In the genomic region with DNA sequence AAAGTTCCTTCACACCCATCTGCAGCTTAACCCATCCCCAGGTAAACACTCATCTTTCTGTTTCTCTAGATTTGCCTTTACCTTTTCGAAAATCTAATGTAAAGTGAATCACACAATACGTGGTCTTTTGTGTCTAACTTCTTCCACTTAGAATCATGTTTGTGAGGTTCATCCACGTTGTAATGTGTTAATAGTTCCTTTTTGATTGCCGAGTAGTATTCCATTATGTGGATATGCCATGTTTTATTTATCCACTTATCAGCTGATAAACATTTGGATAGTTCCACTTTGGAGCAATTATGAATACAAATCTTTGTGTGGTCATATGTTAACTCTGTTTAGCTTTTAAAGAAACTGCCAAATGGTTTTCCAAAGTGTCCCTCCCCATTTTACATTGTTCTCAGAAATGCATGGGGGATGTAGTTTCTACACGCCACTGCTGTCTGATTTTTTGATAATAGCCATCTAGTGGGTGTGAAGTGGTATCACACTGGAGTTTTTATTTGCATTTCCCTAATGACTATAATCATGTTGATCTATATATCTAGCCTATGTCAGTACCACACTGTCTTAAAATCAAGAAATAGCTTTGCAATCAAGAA, we compare ENCODE assay signal across 11 cellular contexts. TPM values are rescaled to one million over a fixed set of nuclear protein-coding genes. Genes with fewer than 3 reads are reported as not detected.
A peak's percentile ranks its signal among the peaks of the same experiment; 100 is the strongest.
DNase-seq lines count a peak whose midpoint lies in the region; ATAC-seq, FAIRE-seq and TF ChIP-seq lines count a peak whose summit lies in the region.
"Had no signal": no experiment of that assay in that cellular context is flagged by ENCODE, and none has a peak within 500 bp of the region (broad histone marks: within the 10 kb centered on the region; RNA-seq: fewer than 3 reads in every experiment).

No MANE protein-coding gene starts in this region.

- no peaks in the 10 kb centered on the region for H4K20me1 ChIP-seq in keratinocyte (ENCODE audit: control insufficient read depth, extremely low read depth, insufficient read depth, low read length)

- H3K27ac Mint-ChIP-seq in CD4-positive, alpha-beta T cell = peak overlapping the region; percentile 99
- peak overlapping the region; percentile 89 for H3K27ac Mint-ChIP-seq in T-helper 17 cell
- H3K27ac Mint-ChIP-seq: WTC11 had no signal

- no peaks in the 10 kb centered on the region for H3K27me3 ChIP-seq in CD4-positive, alpha-beta T cell (ENCODE audit: control insufficient read depth, insufficient read depth, low read length)
- H3K27me3 ChIP-seq in keratinocyte (ENCODE audit: control insufficient read depth, extremely low read depth, insufficient read depth, low read length) = no peaks in the 10 kb centered on the region

- no peaks in the 10 kb centered on the region for H3K79me2 ChIP-seq in keratinocyte (ENCODE audit: control insufficient read depth, insufficient read depth, low read length)
- H3K79me2 ChIP-seq: parathyroid adenoma had no signal

- in situ Hi-C loops in GM13977 (cut with MboI; ENCODE audit: low pct_unique_long_range_greater_than_20kb, low sequenced_read_pairs, unreplicated experiment) = no loop called here

- H3K4me2 ChIP-seq in keratinocyte (ENCODE audit: control insufficient read depth, extremely low read depth, insufficient read depth, low read depth, low read length) = no peak overlapping the region

- H3K27me3 Mint-ChIP-seq in CD4-positive, alpha-beta T cell = no peaks in the 10 kb centered on the region
- no peaks in the 10 kb centered on the region for H3K27me3 Mint-ChIP-seq in T-helper 17 cell

- CTCF ChIA-PET in CD4-positive, alpha-beta T cell (lab: Charles Lee) = interaction anchor here (1.1 to 2.0 kb wide), 6 partner anchors 10 to 128 kb away, joined by 3 to 6 read pairs (median 4); a partner anchor contains a TSS

- FAIRE-seq in keratinocyte (lab: Jason Lieb, UNC) = peak; percentile 17

- H3K9me3 ChIP-seq in CD4-positive, alpha-beta T cell (ENCODE audit: control insufficient read depth, low read length) = no peaks in the 10 kb centered on the region
- no peaks in the 10 kb centered on the region for H3K9me3 ChIP-seq in T-helper 17 cell (ENCODE audit: control insufficient read depth, low read length, poor library complexity, severe bottlenecking)
- no peaks in the 10 kb centered on the region for H3K9me3 ChIP-seq in keratinocyte (ENCODE audit: control insufficient read depth, low read depth, low read length)

- intact Hi-C loops in CD4-positive, alpha-beta T cell (cut with DNase I, micrococcal nuclease) = loop anchor here in 1 of 2 experiments (10.0 kb wide), 1 partner anchor 55 kb away; no protein-coding TSS in a partner anchor

- H3K4me3 ChIP-seq in keratinocyte (ENCODE audit: control insufficient read depth in 2 of 3, extremely low read depth in 1 of 3, insufficient read depth in 2 of 3, low read depth in 1 of 3, low read length in 3 of 3) = no peak overlapping the region

- peaks cover 51% of the 10 kb centered on the region for H3K36me3 Mint-ChIP-seq in CD4-positive, alpha-beta T cell (ENCODE audit: low read depth)
- peaks cover 6% of the 10 kb centered on the region for H3K36me3 Mint-ChIP-seq in T-helper 17 cell (ENCODE audit: low read depth)

- no peak overlapping the region for H3K9ac ChIP-seq in keratinocyte (ENCODE audit: control insufficient read depth, extremely low read depth, insufficient read depth, low read length)
- H3K9ac ChIP-seq: parathyroid adenoma had no signal

- no peak overlapping the region for H3K27ac ChIP-seq in CD4-positive, alpha-beta T cell (ENCODE audit: low read depth, low read length)
- H3K27ac ChIP-seq in keratinocyte (ENCODE audit: control insufficient read depth, insufficient read depth, low read length) = no peak overlapping the region
- H3K27ac ChIP-seq: parathyroid adenoma had no signal

- POLR2A ChIA-PET in CD4-positive, alpha-beta T cell (lab: Charles Lee) = interaction anchor here (1.8 to 4.3 kb wide), 4 partner anchors 11 to 50 kb away, joined by 8 to 31 read pairs (median 14); a partner anchor contains a TSS

- no peak overlapping the region for H3K4me3 Mint-ChIP-seq in CD4-positive, alpha-beta T cell
- no peak overlapping the region for H3K4me3 Mint-ChIP-seq in T-helper 17 cell
- H3K4me3 Mint-ChIP-seq: WTC11 had no signal

- no peaks in the 10 kb centered on the region for H3K36me3 ChIP-seq in keratinocyte (ENCODE audit: control insufficient read depth in 2 of 2, extremely low read depth in 1 of 2, insufficient read depth in 2 of 2, low read length in 2 of 2)

- peaks cover 10% of the 10 kb centered on the region for H3K4me1 ChIP-seq in keratinocyte (ENCODE audit: control insufficient read depth, extremely low read depth, insufficient read depth, low read length)
- H3K4me1 ChIP-seq: parathyroid adenoma had no signal

- H2AFZ ChIP-seq in keratinocyte (ENCODE audit: control insufficient read depth, low read length) = no peak overlapping the region
- H2AFZ ChIP-seq: parathyroid adenoma had no signal

- dilution Hi-C loops in keratinocyte (cut with MboI; ENCODE audit: extremely low pct_ligation_motif_present, low sequenced_read_pairs) = no loop called here

- no peak for DNase-seq in CD4-positive, alpha-beta T cell
- DNase-seq in GM13977 (ENCODE audit: low spot score) = no peak
- DNase-seq in T-helper 17 cell = no peak
- no peak for DNase-seq in keratinocyte (ENCODE audit: low read depth, low spot score)
- no peak for DNase-seq in NCI-H446 (lab: John Stamatoyannopoulos, UW)
- DNase-seq: NCI-H1436 treated with DMSO at 0.1 percent for 48 hours had no signal

- peak; percentile 41 for TF ChIP-seq CTCF in CD4-positive, alpha-beta T cell (IDR thresholded peaks at IDR 0.05)
- peak; percentile 15 for TF ChIP-seq CTCF in GM13977 (IDR thresholded peaks at IDR 0.05; ENCODE audit: extremely low read depth, insufficient read depth, missing control alignments)
- peak in 2 of 3 experiments; percentile 30 to 35 for TF ChIP-seq CTCF in keratinocyte (optimal IDR thresholded peaks at IDR 0.05 in 1 of 3, IDR thresholded peaks at IDR 0.05 in 1 of 3, conservative IDR thresholded peaks at IDR 0.05 in 1 of 3; ENCODE audit: extremely low read depth in 1 of 3, insufficient read depth in 2 of 3, low read length in 3 of 3)

- ATAC-seq in CD4-positive, alpha-beta T cell (ENCODE audit: poor library complexity) = no peak
- ATAC-seq in T-helper 17 cell (no peak), GM21619 (IDR thresholded peaks at IDR 0.05; ENCODE audit: unreplicated experiment) (no peak), GM21528 (IDR thresholded peaks at IDR 0.05; ENCODE audit: low FRiP score, unreplicated experiment) (no peak), GM18511 (IDR thresholded peaks at IDR 0.05; ENCODE audit: unreplicated experiment) (no peak)
- ATAC-seq: WTC11 had no signal

- H3K9me1 ChIP-seq in keratinocyte (ENCODE audit: control insufficient read depth, extremely low read depth, insufficient read depth, low read length) = no peaks in the 10 kb centered on the region

- peaks cover 42% of the 10 kb centered on the region for H3K4me1 Mint-ChIP-seq in CD4-positive, alpha-beta T cell (ENCODE audit: low read depth)
- H3K4me1 Mint-ChIP-seq in T-helper 17 cell = peaks cover 15% of the 10 kb centered on the region

- H3K9me3 Mint-ChIP-seq in CD4-positive, alpha-beta T cell = no peaks in the 10 kb centered on the region

RNA-seq across cellular contexts. Expression of a gene that starts 22.3 kb away (rescaled TPM):
- total RNA-seq in CD4-positive, alpha-beta T cell = 10 to 100 TPM in 1 of 2 experiments, 1 to 10 TPM in 1; 9.1 to 10.3 TPM
- total RNA-seq in T-helper 17 cell = 10 to 100 TPM; 16.9 to 18.7 TPM
- 7.3 to 12.0 TPM (median 7.8 TPM) in 3 replicates for polyA plus RNA-seq in keratinocyte
- polyA plus RNA-seq in keratinocyte (2011; ENCODE audit: low read depth) = 1.2 TPM
- 6.9 and 10.2 TPM in 2 replicates for polyA plus RNA-seq in keratinocyte (2011; cell fraction: cytosol; rRNA removed)
- 5.2 and 7.3 TPM in 2 replicates for polyA plus RNA-seq in keratinocyte (2011; cell fraction: nucleus; rRNA removed)
- polyA plus RNA-seq in keratinocyte (2012; ENCODE audit: low replicate concordance) = 1.4 and 4.2 TPM in 2 replicates
- 4.6 to 14.6 TPM (median 4.9 TPM) in 3 replicates for polyA minus RNA-seq in keratinocyte
- polyA minus RNA-seq in keratinocyte (2011; cell fraction: cytosol; rRNA and poly(A)+ RNA removed) = 4.2 TPM
- polyA minus RNA-seq in keratinocyte (2011; cell fraction: nucleus; rRNA and poly(A)+ RNA removed) = 1.7 and 3.8 TPM in 2 replicates

RNA-seq across cellular contexts. Expression of a gene that starts 22.4 kb away (rescaled TPM):
- total RNA-seq in CD4-positive, alpha-beta T cell = under 1 TPM; 0.27 to 0.53 TPM
- total RNA-seq in T-helper 17 cell = 1 to 10 TPM; 1.6 to 2.2 TPM
- polyA plus RNA-seq in keratinocyte = 0.07 to 0.08 TPM in 2 of 3 replicates, not detected in the other
- not detected for polyA plus RNA-seq in keratinocyte (2011; ENCODE audit: low read depth)
- polyA plus RNA-seq in keratinocyte (2011; cell fraction: cytosol; rRNA removed) = 0.06 TPM in 1 of 2 replicates, not detected in the other
- 0.04 TPM in 1 of 2 replicates, not detected in the other for polyA plus RNA-seq in keratinocyte (2011; cell fraction: nucleus; rRNA removed)
- polyA plus RNA-seq in keratinocyte (2012; ENCODE audit: low replicate concordance) = 0.04 TPM in 1 of 2 replicates, not detected in the other
- not detected in 3 replicates for polyA minus RNA-seq in keratinocyte
- not detected for polyA minus RNA-seq in keratinocyte (2011; cell fraction: cytosol; rRNA and poly(A)+ RNA removed)
- polyA minus RNA-seq in keratinocyte (2011; cell fraction: nucleus; rRNA and poly(A)+ RNA removed) = not detected in 2 replicates

RNA-seq across cellular contexts. Expression of a gene that starts 46.0 kb away (rescaled TPM):
- total RNA-seq in CD4-positive, alpha-beta T cell = 1 to 10 TPM; 1.8 to 2.8 TPM
- total RNA-seq in T-helper 17 cell = 1 to 10 TPM; 5.3 to 6.6 TPM
- polyA plus RNA-seq in keratinocyte = 27.0 to 32.9 TPM (median 27.0 TPM) in 3 replicates
- polyA plus RNA-seq in keratinocyte (2011; ENCODE audit: low read depth) = 32.5 TPM
- polyA plus RNA-seq in keratinocyte (2011; cell fraction: cytosol; rRNA removed) = 20.7 and 31.3 TPM in 2 replicates
- 15.0 and 18.9 TPM in 2 replicates for polyA plus RNA-seq in keratinocyte (2011; cell fraction: nucleus; rRNA removed)
- 22.3 and 26.3 TPM in 2 replicates for polyA plus RNA-seq in keratinocyte (2012; ENCODE audit: low replicate concordance)
- 11.2 to 30.7 TPM (median 26.8 TPM) in 3 replicates for polyA minus RNA-seq in keratinocyte
- polyA minus RNA-seq in keratinocyte (2011; cell fraction: cytosol; rRNA and poly(A)+ RNA removed) = 36.4 TPM
- 10.0 and 18.5 TPM in 2 replicates for polyA minus RNA-seq in keratinocyte (2011; cell fraction: nucleus; rRNA and poly(A)+ RNA removed)

RNA-seq across cellular contexts. Expression of a gene that starts 49.8 kb away (rescaled TPM):
- 100 to 1,000 TPM; 126 to 129 TPM for total RNA-seq in CD4-positive, alpha-beta T cell
- 100 to 1,000 TPM; 151 to 161 TPM for total RNA-seq in T-helper 17 cell
- 316 to 521 TPM (median 377 TPM) in 3 replicates for polyA plus RNA-seq in keratinocyte
- polyA plus RNA-seq in keratinocyte (2011; ENCODE audit: low read depth) = 206 TPM
- polyA plus RNA-seq in keratinocyte (2011; cell fraction: cytosol; rRNA removed) = 120 and 289 TPM in 2 replicates
- 203 and 222 TPM in 2 replicates for polyA plus RNA-seq in keratinocyte (2011; cell fraction: nucleus; rRNA removed)
- polyA plus RNA-seq in keratinocyte (2012; ENCODE audit: low replicate concordance) = 108 and 202 TPM in 2 replicates
- polyA minus RNA-seq in keratinocyte = 242 to 650 TPM (median 576 TPM) in 3 replicates
- 121 TPM for polyA minus RNA-seq in keratinocyte (2011; cell fraction: cytosol; rRNA and poly(A)+ RNA removed)
- polyA minus RNA-seq in keratinocyte (2011; cell fraction: nucleus; rRNA and poly(A)+ RNA removed) = 185 and 263 TPM in 2 replicates
